36 cellular contexts compared by ENCODE assay signal in genomic region chr13:89721216-89721615, GRCh38.
"Had no signal": no experiment of that assay in that cellular context is flagged by ENCODE, and none has a peak within 500 bp of the region (broad histone marks: within the 10 kb centered on the region; RNA-seq: fewer than 3 reads in every experiment).

No MANE protein-coding gene starts in this region.

- H3K4me3 Mint-ChIP-seq: activated B cell treated with CpG ODN at 0.5 μM for 24 hours; activated CD4-positive, alpha-beta memory T cell treated with anti-CD3 and anti-CD28 coated beads for 36 hours; activated CD4-positive, alpha-beta T cell treated with anti-CD3 and anti-CD28 coated beads, Interleukin-2, amount 10 ng/mL, durations not matched to agents 24 days and 14 days; activated CD8-positive, alpha-beta memory T cell treated with anti-CD3 and anti-CD28 coated beads, Interleukin-2, amount 10 ng/mL, durations not matched to agents 7 days and 5 days; activated CD8-positive, alpha-beta T cell treated with anti-CD3 and anti-CD28 coated beads, Interleukin-2, amount 10 ng/mL, durations not matched to agents 7 days and 5 days; activated naive CD4-positive, alpha-beta T cell treated with anti-CD3 and anti-CD28 coated beads, Interleukin-2, amount 10 ng/mL, durations not matched to agents 7 days and 5 days; activated naive CD4-positive, alpha-beta T cell treated with anti-CD3 and anti-CD28 coated beads, Interleukin-2, amount 50 U/mL, for 24 hours; activated naive CD8-positive, alpha-beta T cell; activated naive CD8-positive, alpha-beta T cell treated with anti-CD3 and anti-CD28 coated beads, Interleukin-2, amount 10 ng/mL, durations not matched to agents 7 days and 5 days; activated naive CD8-positive, alpha-beta T cell treated with anti-CD3 and anti-CD28 coated beads, Interleukin-2, amount 50 U/mL, for 24 hours; activated T-cell treated with anti-CD3 and anti-CD28 coated beads, Interleukin-2, amount 50 U/mL, for 24 hours; T-helper 1 cell treated with Interleukin-12 subunit alpha and Interleukin-12 subunit beta and Interleukin-4 antibody, amounts not matched to agents 30 μg/mL and 1 μg/mL, for 36 hours; T-helper 2 cell treated with Interferon-gamma antibody and Interleukin-4, amounts not matched to agents 5 μg/mL and 100 μg/mL, for 36 hours had no signal

- FAIRE-seq: astrocyte, colon, TTC549 had no signal

- H3K27ac ChIP-seq: body of pancreas, brain microvascular endothelial cell, breast epithelium, VCaP had no signal

- H3K4me1 ChIP-seq: body of pancreas, breast epithelium had no signal

- DNase-seq: activated B cell treated with CpG ODN at 0.5 μM for 24 hours; activated CD4-positive, alpha-beta memory T cell treated with anti-CD3 and anti-CD28 coated beads for 36 hours; activated CD4-positive, alpha-beta T cell treated with anti-CD3 and anti-CD28 coated beads for 4 hours; activated CD4-positive, alpha-beta T cell treated with anti-CD3 and anti-CD28 coated beads, Interleukin-2, amount 10 ng/mL, durations not matched to agents 24 days and 14 days; activated CD4-positive, alpha-beta T cell treated with anti-CD3 and anti-CD28 coated beads, Interleukin-2, amount 50 U/mL, for 1 hour; activated CD4-positive, alpha-beta T cell treated with anti-CD3 and anti-CD28 coated beads, Interleukin-2, amount 50 U/mL, for 4 hours; activated CD4-positive, CD25-positive, alpha-beta regulatory T cell treated with anti-CD3 and anti-CD28 coated beads, Interleukin-2, amount 50 U/mL, for 72 hours; activated CD8-positive, alpha-beta memory T cell treated with anti-CD3 and anti-CD28 coated beads for 24 hours; activated CD8-positive, alpha-beta memory T cell treated with anti-CD3 and anti-CD28 coated beads, Interleukin-2, amount 10 ng/mL, durations not matched to agents 7 days and 5 days; activated CD8-positive, alpha-beta memory T cell treated with anti-CD3 and anti-CD28 coated beads, Interleukin-2, amount 50 U/mL, for 48 hours; activated CD8-positive, alpha-beta T cell treated with anti-CD3 and anti-CD28 coated beads, Interleukin-2, amount 10 ng/mL, durations not matched to agents 7 days and 5 days; activated effector memory CD4-positive, alpha-beta T cell treated with Interleukin-2 at 50 U/mL for 16 hours; activated gamma-delta T cell; activated naive CD4-positive, alpha-beta T cell treated with anti-CD3 and anti-CD28 coated beads, Interleukin-2, amount 10 ng/mL, durations not matched to agents 7 days and 5 days; activated naive CD4-positive, alpha-beta T cell treated with Interleukin-2 at 50 U/mL for 16 hours; activated naive CD8-positive, alpha-beta T cell treated with anti-CD3 and anti-CD28 coated beads, Interleukin-2, amount 10 ng/mL, durations not matched to agents 7 days and 5 days; activated naive CD8-positive, alpha-beta T cell treated with anti-CD3 and anti-CD28 coated beads, Interleukin-2, amount 50 U/mL, for 24 hours; activated T-cell treated with anti-CD3 and anti-CD28 coated beads, Interleukin-2, amount 50 U/mL, for 24 hours; activated T-cell treated with anti-CD3 and anti-CD28 coated beads, Interleukin-2, amount 50 U/mL, for 48 hours; amniotic stem cell; aorta; body of pancreas; brain microvascular endothelial cell; central memory CD4-positive, alpha-beta T cell; T-helper 2 cell; T-helper 9 cell had no signal

- H3K4me1 Mint-ChIP-seq: activated B cell treated with CpG ODN at 0.5 μM for 24 hours; activated CD4-positive, alpha-beta T cell treated with anti-CD3 and anti-CD28 coated beads, Interleukin-2, amount 10 ng/mL, durations not matched to agents 24 days and 14 days; activated CD8-positive, alpha-beta memory T cell treated with anti-CD3 and anti-CD28 coated beads, Interleukin-2, amount 10 ng/mL, durations not matched to agents 7 days and 5 days; activated naive CD4-positive, alpha-beta T cell treated with anti-CD3 and anti-CD28 coated beads, Interleukin-2, amount 10 ng/mL, durations not matched to agents 7 days and 5 days; activated naive CD4-positive, alpha-beta T cell treated with anti-CD3 and anti-CD28 coated beads, Interleukin-2, amount 50 U/mL, for 24 hours; activated naive CD8-positive, alpha-beta T cell treated with anti-CD3 and anti-CD28 coated beads, Interleukin-2, amount 10 ng/mL, durations not matched to agents 7 days and 5 days; activated naive CD8-positive, alpha-beta T cell treated with anti-CD3 and anti-CD28 coated beads, Interleukin-2, amount 50 U/mL, for 24 hours had no signal

- H3K36me3 Mint-ChIP-seq: activated CD4-positive, alpha-beta memory T cell treated with anti-CD3 and anti-CD28 coated beads for 36 hours; activated CD8-positive, alpha-beta memory T cell treated with anti-CD3 and anti-CD28 coated beads, Interleukin-2, amount 10 ng/mL, durations not matched to agents 7 days and 5 days; activated naive CD4-positive, alpha-beta T cell treated with anti-CD3 and anti-CD28 coated beads, Interleukin-2, amount 10 ng/mL, durations not matched to agents 7 days and 5 days; activated naive CD4-positive, alpha-beta T cell treated with anti-CD3 and anti-CD28 coated beads, Interleukin-2, amount 50 U/mL, for 24 hours; activated naive CD8-positive, alpha-beta T cell; activated naive CD8-positive, alpha-beta T cell treated with anti-CD3 and anti-CD28 coated beads, Interleukin-2, amount 10 ng/mL, durations not matched to agents 7 days and 5 days had no signal

- H3K27me3 ChIP-seq: body of pancreas, brain microvascular endothelial cell, breast epithelium had no signal

- ATAC-seq: activated CD8-positive, alpha-beta memory T cell treated with anti-CD3 and anti-CD28 coated beads, Interleukin-2, amount 10 ng/mL, durations not matched to agents 7 days and 5 days; activated CD8-positive, alpha-beta T cell treated with anti-CD3 and anti-CD28 coated beads, Interleukin-2, amount 10 ng/mL, durations not matched to agents 7 days and 5 days; activated naive CD8-positive, alpha-beta T cell treated with anti-CD3 and anti-CD28 coated beads, Interleukin-2, amount 50 U/mL, for 24 hours; body of pancreas had no signal

- H3K27me3 Mint-ChIP-seq: activated B cell treated with CpG ODN at 0.5 μM for 24 hours; activated CD4-positive, alpha-beta memory T cell treated with anti-CD3 and anti-CD28 coated beads for 36 hours; activated CD4-positive, alpha-beta T cell treated with anti-CD3 and anti-CD28 coated beads, Interleukin-2, amount 10 ng/mL, durations not matched to agents 24 days and 14 days; activated CD8-positive, alpha-beta memory T cell treated with anti-CD3 and anti-CD28 coated beads, Interleukin-2, amount 10 ng/mL, durations not matched to agents 7 days and 5 days; activated naive CD4-positive, alpha-beta T cell treated with anti-CD3 and anti-CD28 coated beads, Interleukin-2, amount 10 ng/mL, durations not matched to agents 7 days and 5 days; activated naive CD4-positive, alpha-beta T cell treated with anti-CD3 and anti-CD28 coated beads, Interleukin-2, amount 50 U/mL, for 24 hours; activated naive CD8-positive, alpha-beta T cell; activated naive CD8-positive, alpha-beta T cell treated with anti-CD3 and anti-CD28 coated beads, Interleukin-2, amount 10 ng/mL, durations not matched to agents 7 days and 5 days; activated naive CD8-positive, alpha-beta T cell treated with anti-CD3 and anti-CD28 coated beads, Interleukin-2, amount 50 U/mL, for 24 hours; activated T-cell treated with anti-CD3 and anti-CD28 coated beads, Interleukin-2, amount 50 U/mL, for 24 hours had no signal

- H3K36me3 ChIP-seq: brain microvascular endothelial cell, breast epithelium had no signal

- H3K9me3 ChIP-seq: body of pancreas, breast epithelium had no signal

- H3K4me3 ChIP-seq: body of pancreas, breast epithelium had no signal

- H3K27ac Mint-ChIP-seq: activated B cell treated with CpG ODN at 0.5 μM for 24 hours; activated CD4-positive, alpha-beta memory T cell treated with anti-CD3 and anti-CD28 coated beads for 36 hours; activated CD4-positive, alpha-beta T cell treated with anti-CD3 and anti-CD28 coated beads, Interleukin-2, amount 10 ng/mL, durations not matched to agents 24 days and 14 days; activated CD8-positive, alpha-beta memory T cell treated with anti-CD3 and anti-CD28 coated beads, Interleukin-2, amount 10 ng/mL, durations not matched to agents 7 days and 5 days; activated CD8-positive, alpha-beta T cell treated with anti-CD3 and anti-CD28 coated beads, Interleukin-2, amount 10 ng/mL, durations not matched to agents 7 days and 5 days; activated naive CD4-positive, alpha-beta T cell treated with anti-CD3 and anti-CD28 coated beads, Interleukin-2, amount 10 ng/mL, durations not matched to agents 7 days and 5 days; activated naive CD4-positive, alpha-beta T cell treated with anti-CD3 and anti-CD28 coated beads, Interleukin-2, amount 50 U/mL, for 24 hours; activated naive CD8-positive, alpha-beta T cell; activated naive CD8-positive, alpha-beta T cell treated with anti-CD3 and anti-CD28 coated beads, Interleukin-2, amount 10 ng/mL, durations not matched to agents 7 days and 5 days; activated naive CD8-positive, alpha-beta T cell treated with anti-CD3 and anti-CD28 coated beads, Interleukin-2, amount 50 U/mL, for 24 hours; activated T-cell treated with anti-CD3 and anti-CD28 coated beads, Interleukin-2, amount 50 U/mL, for 24 hours; activated T-helper 2 cell treated with anti-CD3 and anti-CD28 coated beads, Interferon-gamma antibody, Interleukin-2, Interleukin-4, amounts not matched to agents 10 μg/mL and 5 μg/mL and 100 μg/mL, durations not matched to agents 14 hours and 24 hours and 36 hours; T-helper 1 cell treated with Interleukin-12 subunit alpha and Interleukin-12 subunit beta and Interleukin-4 antibody, amounts not matched to agents 30 μg/mL and 1 μg/mL, for 36 hours; T-helper 2 cell treated with Interferon-gamma antibody and Interleukin-4, amounts not matched to agents 5 μg/mL and 100 μg/mL, for 36 hours had no signal
